ENCODE assay signal across 1 cellular context in genomic region chr4:1351854-1352633, GRCh38.
TF ChIP-seq lines count a peak whose summit lies in the region.

No MANE protein-coding gene starts in this region.

TF ChIP-seq in HepG2, 621 proteins besides CTCF, POLR2A, EP300 and RAD21 (continued from another document and continues in another):
- TF ChIP-seq, protein P1, sequence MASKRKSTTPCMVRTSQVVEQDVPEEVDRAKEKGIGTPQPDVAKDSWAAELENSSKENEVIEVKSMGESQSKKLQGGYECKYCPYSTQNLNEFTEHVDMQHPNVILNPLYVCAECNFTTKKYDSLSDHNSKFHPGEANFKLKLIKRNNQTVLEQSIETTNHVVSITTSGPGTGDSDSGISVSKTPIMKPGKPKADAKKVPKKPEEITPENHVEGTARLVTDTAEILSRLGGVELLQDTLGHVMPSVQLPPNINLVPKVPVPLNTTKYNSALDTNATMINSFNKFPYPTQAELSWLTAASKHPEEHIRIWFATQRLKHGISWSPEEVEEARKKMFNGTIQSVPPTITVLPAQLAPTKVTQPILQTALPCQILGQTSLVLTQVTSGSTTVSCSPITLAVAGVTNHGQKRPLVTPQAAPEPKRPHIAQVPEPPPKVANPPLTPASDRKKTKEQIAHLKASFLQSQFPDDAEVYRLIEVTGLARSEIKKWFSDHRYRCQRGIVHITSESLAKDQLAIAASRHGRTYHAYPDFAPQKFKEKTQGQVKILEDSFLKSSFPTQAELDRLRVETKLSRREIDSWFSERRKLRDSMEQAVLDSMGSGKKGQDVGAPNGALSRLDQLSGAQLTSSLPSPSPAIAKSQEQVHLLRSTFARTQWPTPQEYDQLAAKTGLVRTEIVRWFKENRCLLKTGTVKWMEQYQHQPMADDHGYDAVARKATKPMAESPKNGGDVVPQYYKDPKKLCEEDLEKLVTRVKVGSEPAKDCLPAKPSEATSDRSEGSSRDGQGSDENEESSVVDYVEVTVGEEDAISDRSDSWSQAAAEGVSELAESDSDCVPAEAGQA (IDR thresholded peaks at IDR 0.05; ENCODE audit: low read depth) = no peak
- TF ChIP-seq, protein P1 (CRISPR knock-in tag; IDR thresholded peaks at IDR 0.05; ENCODE audit: borderline replicate concordance) = no peak
- TF ChIP-seq NFYC (CRISPR knock-in tag; IDR thresholded peaks at IDR 0.05) = no peak
- no peak for TF ChIP-seq NRL (CRISPR knock-in tag; IDR thresholded peaks at IDR 0.05; ENCODE audit: borderline replicate concordance)
- TF ChIP-seq SNAPC5 (CRISPR knock-in tag; IDR thresholded peaks at IDR 0.05; ENCODE audit: borderline replicate concordance) = no peak
- TF ChIP-seq, protein P2, sequence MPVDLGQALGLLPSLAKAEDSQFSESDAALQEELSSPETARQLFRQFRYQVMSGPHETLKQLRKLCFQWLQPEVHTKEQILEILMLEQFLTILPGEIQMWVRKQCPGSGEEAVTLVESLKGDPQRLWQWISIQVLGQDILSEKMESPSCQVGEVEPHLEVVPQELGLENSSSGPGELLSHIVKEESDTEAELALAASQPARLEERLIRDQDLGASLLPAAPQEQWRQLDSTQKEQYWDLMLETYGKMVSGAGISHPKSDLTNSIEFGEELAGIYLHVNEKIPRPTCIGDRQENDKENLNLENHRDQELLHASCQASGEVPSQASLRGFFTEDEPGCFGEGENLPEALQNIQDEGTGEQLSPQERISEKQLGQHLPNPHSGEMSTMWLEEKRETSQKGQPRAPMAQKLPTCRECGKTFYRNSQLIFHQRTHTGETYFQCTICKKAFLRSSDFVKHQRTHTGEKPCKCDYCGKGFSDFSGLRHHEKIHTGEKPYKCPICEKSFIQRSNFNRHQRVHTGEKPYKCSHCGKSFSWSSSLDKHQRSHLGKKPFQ (CRISPR knock-in tag; IDR thresholded peaks at IDR 0.05; ENCODE audit: insufficient replicate concordance) = no peak
- no peak for TF ChIP-seq ZNF773 (CRISPR knock-in tag; IDR thresholded peaks at IDR 0.05; ENCODE audit: borderline replicate concordance)
- TF ChIP-seq ATAD3A (CRISPR knock-in tag; IDR thresholded peaks at IDR 0.05) = no peak
- no peak for TF ChIP-seq CHCHD3 (CRISPR knock-in tag; IDR thresholded peaks at IDR 0.05)
- no peak for TF ChIP-seq PAWR (CRISPR knock-in tag; IDR thresholded peaks at IDR 0.05; ENCODE audit: borderline replicate concordance)
- no peak for TF ChIP-seq ZNF24 (IDR thresholded peaks at IDR 0.05)
- TF ChIP-seq ZNF891 (CRISPR knock-in tag; IDR thresholded peaks at IDR 0.05) = peak; percentile 33; the same call in 1 of the 2 replicates
- TF ChIP-seq ZNF260 (CRISPR knock-in tag; IDR thresholded peaks at IDR 0.05; ENCODE audit: borderline replicate concordance, low read depth) = no peak
- no peak for TF ChIP-seq RBM39 (IDR thresholded peaks at IDR 0.05; ENCODE audit: low read depth, low read length, poor library complexity, severe bottlenecking)
- no peak for TF ChIP-seq RFX3 (CRISPR knock-in tag; IDR thresholded peaks at IDR 0.05)
- no peak for TF ChIP-seq ZNF558 (CRISPR knock-in tag; IDR thresholded peaks at IDR 0.05; ENCODE audit: borderline replicate concordance)
- no peak for TF ChIP-seq ZNF12 (CRISPR knock-in tag; IDR thresholded peaks at IDR 0.05)
- no peak for TF ChIP-seq HNF1A (IDR thresholded peaks at IDR 0.05; ENCODE audit: low read depth)
- TF ChIP-seq HNF1A (CRISPR knock-in tag; IDR thresholded peaks at IDR 0.05; ENCODE audit: borderline replicate concordance) = no peak
- no peak for TF ChIP-seq MXD1 (CRISPR knock-in tag; IDR thresholded peaks at IDR 0.05)
- TF ChIP-seq ZKSCAN8 (CRISPR knock-in tag; IDR thresholded peaks at IDR 0.05; ENCODE audit: borderline replicate concordance) = no peak
- TF ChIP-seq, protein P3, sequence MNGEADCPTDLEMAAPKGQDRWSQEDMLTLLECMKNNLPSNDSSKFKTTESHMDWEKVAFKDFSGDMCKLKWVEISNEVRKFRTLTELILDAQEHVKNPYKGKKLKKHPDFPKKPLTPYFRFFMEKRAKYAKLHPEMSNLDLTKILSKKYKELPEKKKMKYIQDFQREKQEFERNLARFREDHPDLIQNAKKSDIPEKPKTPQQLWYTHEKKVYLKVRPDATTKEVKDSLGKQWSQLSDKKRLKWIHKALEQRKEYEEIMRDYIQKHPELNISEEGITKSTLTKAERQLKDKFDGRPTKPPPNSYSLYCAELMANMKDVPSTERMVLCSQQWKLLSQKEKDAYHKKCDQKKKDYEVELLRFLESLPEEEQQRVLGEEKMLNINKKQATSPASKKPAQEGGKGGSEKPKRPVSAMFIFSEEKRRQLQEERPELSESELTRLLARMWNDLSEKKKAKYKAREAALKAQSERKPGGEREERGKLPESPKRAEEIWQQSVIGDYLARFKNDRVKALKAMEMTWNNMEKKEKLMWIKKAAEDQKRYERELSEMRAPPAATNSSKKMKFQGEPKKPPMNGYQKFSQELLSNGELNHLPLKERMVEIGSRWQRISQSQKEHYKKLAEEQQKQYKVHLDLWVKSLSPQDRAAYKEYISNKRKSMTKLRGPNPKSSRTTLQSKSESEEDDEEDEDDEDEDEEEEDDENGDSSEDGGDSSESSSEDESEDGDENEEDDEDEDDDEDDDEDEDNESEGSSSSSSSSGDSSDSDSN (CRISPR knock-in tag; IDR thresholded peaks at IDR 0.05) = 0 out of 2 replicates have a peak, but pooled peaks have one; percentile 26
- no peak for TF ChIP-seq ZBTB4 (CRISPR knock-in tag; IDR thresholded peaks at IDR 0.05; ENCODE audit: borderline replicate concordance)
- TF ChIP-seq ZNF562 (CRISPR knock-in tag; IDR thresholded peaks at IDR 0.05; ENCODE audit: borderline replicate concordance) = no peak
- no peak for TF ChIP-seq MAF1 (CRISPR knock-in tag; IDR thresholded peaks at IDR 0.05; ENCODE audit: borderline replicate concordance)
- TF ChIP-seq THAP11 (CRISPR knock-in tag; IDR thresholded peaks at IDR 0.05) = 0 out of 2 replicates have a peak, but pooled peaks have one; percentile 33
- TF ChIP-seq ZSCAN25 (CRISPR knock-in tag; IDR thresholded peaks at IDR 0.05) = 0 out of 2 replicates have a peak, but pooled peaks have one; percentile 50
- TF ChIP-seq RORA (CRISPR knock-in tag; IDR thresholded peaks at IDR 0.05) = no peak
- TF ChIP-seq, protein P4, sequence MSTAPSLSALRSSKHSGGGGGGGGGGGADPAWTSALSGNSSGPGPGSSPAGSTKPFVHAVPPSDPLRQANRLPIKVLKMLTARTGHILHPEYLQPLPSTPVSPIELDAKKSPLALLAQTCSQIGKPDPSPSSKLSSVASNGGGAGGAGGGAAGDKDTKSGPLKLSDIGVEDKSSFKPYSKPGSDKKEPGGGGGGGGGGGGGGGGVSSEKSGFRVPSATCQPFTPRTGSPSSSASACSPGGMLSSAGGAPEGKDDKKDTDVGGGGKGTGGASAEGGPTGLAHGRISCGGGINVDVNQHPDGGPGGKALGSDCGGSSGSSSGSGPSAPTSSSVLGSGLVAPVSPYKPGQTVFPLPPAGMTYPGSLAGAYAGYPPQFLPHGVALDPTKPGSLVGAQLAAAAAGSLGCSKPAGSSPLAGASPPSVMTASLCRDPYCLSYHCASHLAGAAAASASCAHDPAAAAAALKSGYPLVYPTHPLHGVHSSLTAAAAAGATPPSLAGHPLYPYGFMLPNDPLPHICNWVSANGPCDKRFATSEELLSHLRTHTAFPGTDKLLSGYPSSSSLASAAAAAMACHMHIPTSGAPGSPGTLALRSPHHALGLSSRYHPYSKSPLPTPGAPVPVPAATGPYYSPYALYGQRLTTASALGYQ (CRISPR knock-in tag; IDR thresholded peaks at IDR 0.05) = no peak
- TF ChIP-seq, protein P5, sequence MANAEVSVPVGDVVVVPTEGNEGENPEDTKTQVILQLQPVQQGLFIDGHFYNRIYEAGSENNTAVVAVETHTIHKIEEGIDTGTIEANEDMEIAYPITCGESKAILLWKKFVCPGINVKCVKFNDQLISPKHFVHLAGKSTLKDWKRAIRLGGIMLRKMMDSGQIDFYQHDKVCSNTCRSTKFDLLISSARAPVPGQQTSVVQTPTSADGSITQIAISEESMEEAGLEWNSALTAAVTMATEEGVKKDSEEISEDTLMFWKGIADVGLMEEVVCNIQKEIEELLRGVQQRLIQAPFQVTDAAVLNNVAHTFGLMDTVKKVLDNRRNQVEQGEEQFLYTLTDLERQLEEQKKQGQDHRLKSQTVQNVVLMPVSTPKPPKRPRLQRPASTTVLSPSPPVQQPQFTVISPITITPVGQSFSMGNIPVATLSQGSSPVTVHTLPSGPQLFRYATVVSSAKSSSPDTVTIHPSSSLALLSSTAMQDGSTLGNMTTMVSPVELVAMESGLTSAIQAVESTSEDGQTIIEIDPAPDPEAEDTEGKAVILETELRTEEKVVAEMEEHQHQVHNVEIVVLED (CRISPR knock-in tag; IDR thresholded peaks at IDR 0.05; ENCODE audit: borderline replicate concordance) = no peak
